8 cellular contexts compared by ENCODE assay signal in the genomic region with DNA sequence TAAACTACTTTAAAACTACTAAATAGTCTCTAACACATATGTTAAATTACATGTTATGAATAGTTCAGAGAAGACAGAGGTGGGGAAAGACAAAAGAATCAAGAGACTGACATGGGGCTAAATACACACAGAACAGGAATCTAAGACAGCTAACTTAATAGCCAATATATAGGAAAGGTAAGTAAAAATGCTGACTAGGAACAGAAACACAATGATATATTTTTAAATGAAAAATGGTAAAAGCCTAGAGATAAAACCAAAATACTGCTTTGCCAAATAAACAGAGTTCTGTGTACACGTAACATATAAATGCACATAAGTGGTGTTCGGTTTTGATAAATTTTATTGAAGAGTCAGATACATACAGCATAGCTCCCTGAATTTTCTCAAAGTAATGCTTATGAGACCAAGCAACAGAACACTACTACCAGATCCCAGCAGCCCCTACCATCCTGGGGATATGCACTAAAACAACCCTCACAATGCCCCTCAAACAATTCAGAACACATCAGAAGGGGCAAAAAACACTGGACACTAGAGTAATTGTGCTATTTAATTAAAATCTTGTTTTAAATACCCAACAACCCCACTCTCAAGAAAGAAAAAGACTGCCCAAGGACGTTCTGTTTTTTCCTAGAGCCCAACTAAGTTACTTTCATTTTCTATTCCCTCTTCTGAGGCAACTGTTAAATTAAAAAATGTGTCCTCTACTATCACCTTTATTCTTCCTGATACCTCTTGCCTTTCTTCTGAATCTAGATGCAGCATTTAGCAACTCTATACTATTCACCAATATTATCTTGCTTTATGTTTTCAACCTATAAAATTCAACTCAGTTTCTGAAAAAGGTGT.
A peak's percentile ranks its signal among the peaks of the same experiment; 100 is the strongest.
DNase-seq lines count a peak whose midpoint lies in the region; ATAC-seq and TF ChIP-seq lines count a peak whose summit lies in the region.

No MANE protein-coding gene starts in this region.

- DNase-seq in activated T-cell treated with anti-CD3 and anti-CD28 coated beads, Interleukin-2, amount 50 U/mL, for 4 hours = no peak
- DNase-seq in activated T-cell treated with anti-CD3 and anti-CD28 coated beads for 4 hours (no peak), left lobe of liver (ENCODE audit: low spot score) (no peak), type B pancreatic cell (ENCODE audit: extremely low spot score, unreplicated experiment) (no peak)
- no peak for DNase-seq in stimulated activated CD4-positive, alpha-beta T cell treated with anti-CD3 and anti-CD28 coated beads, Interleukin-2, amount 100 ng/mL, for 24 hours

- H3K27me3 Mint-ChIP-seq in activated T-cell treated with anti-CD3 and anti-CD28 coated beads, Interleukin-2, amount 50 U/mL, for 4 hours (ENCODE audit: low read depth) = no peaks in the 10 kb centered on the region
- no peaks in the 10 kb centered on the region for H3K27me3 Mint-ChIP-seq in type B pancreatic cell

- H3K27ac ChIP-seq in angular gyrus (ENCODE audit: low read depth, low read length) = peak overlapping the region; percentile 46

- peak; percentile 73 to 77 for ATAC-seq in activated T-cell treated with anti-CD3 and anti-CD28 coated beads, Interleukin-2, amount 50 U/mL, for 4 hours
- ATAC-seq in left lobe of liver (peak; percentile 80), HG03378 (IDR thresholded peaks at IDR 0.05; ENCODE audit: unreplicated experiment) (no peak), GM21723 (IDR thresholded peaks at IDR 0.05; ENCODE audit: unreplicated experiment) (no peak)

- H3K4me1 Mint-ChIP-seq in activated T-cell treated with anti-CD3 and anti-CD28 coated beads, Interleukin-2, amount 50 U/mL, for 4 hours (ENCODE audit: low read depth) = peaks cover 57% of the 10 kb centered on the region
- H3K4me1 Mint-ChIP-seq in type B pancreatic cell (ENCODE audit: unreplicated experiment) = peaks cover 11% of the 10 kb centered on the region

- H3K9me3 Mint-ChIP-seq in activated T-cell treated with anti-CD3 and anti-CD28 coated beads, Interleukin-2, amount 50 U/mL, for 4 hours = no peaks in the 10 kb centered on the region
- peaks cover 2% of the 10 kb centered on the region for H3K9me3 Mint-ChIP-seq in type B pancreatic cell

- H3K36me3 Mint-ChIP-seq in activated T-cell treated with anti-CD3 and anti-CD28 coated beads, Interleukin-2, amount 50 U/mL, for 4 hours (ENCODE audit: insufficient read depth) = peaks cover 35% of the 10 kb centered on the region
- peaks cover 50% of the 10 kb centered on the region for H3K36me3 Mint-ChIP-seq in type B pancreatic cell

- H3K27ac Mint-ChIP-seq in type B pancreatic cell = peak overlapping the region; percentile 60

- TF ChIP-seq CTCF in type B pancreatic cell (conservative IDR thresholded peaks at IDR 0.05) = no peak

- peak overlapping the region; percentile 76 for H3K4me3 Mint-ChIP-seq in activated T-cell treated with anti-CD3 and anti-CD28 coated beads, Interleukin-2, amount 50 U/mL, for 4 hours
- H3K4me3 Mint-ChIP-seq in type B pancreatic cell = no peak overlapping the region

Comparison
In these comparisons a context has a peak if more than half of its experiments do, and no peak if none do; other contexts are left out.
1. ATAC-seq: peak in activated T-cell treated with anti-CD3 and anti-CD28 coated beads, Interleukin-2, amount 50 U/mL, for 4 hours (2 of 2) and left lobe of liver (single experiment); none in HG03378 (single experiment) and GM21723 (single experiment).